Comparison of ENCODE assay signal across 9 cellular contexts in genomic region chr6:30211899-30212298, GRCh38. TPM values are rescaled to one million over a fixed set of nuclear protein-coding genes. Genes with fewer than 3 reads are reported as not detected.
DNase-seq lines count a peak whose midpoint lies in the region; ATAC-seq lines count a peak whose summit lies in the region.
"Had no signal": no experiment of that assay in that cellular context is flagged by ENCODE, and none has a peak within 500 bp of the region (broad histone marks: within the 10 kb centered on the region; RNA-seq: fewer than 3 reads in every experiment).

No MANE protein-coding gene starts in this region.

- H3K27ac Mint-ChIP-seq in T-helper 2 cell treated with Interferon-gamma antibody and Interleukin-4, amounts not matched to agents 5 μg/mL and 100 μg/mL, for 36 hours: peak overlapping the region; percentile 98
- peak overlapping the region; percentile 85 for H3K27ac Mint-ChIP-seq in activated CD8-positive, alpha-beta T cell treated with anti-CD3 and anti-CD28 coated beads, Interleukin-2, amount 10 ng/mL, durations not matched to agents 7 days and 5 days

- peaks cover 24% of the 10 kb centered on the region for H3K4me1 ChIP-seq in iPS-20b (ENCODE audit: insufficient read depth, low read length)
- H3K4me1 ChIP-seq in stomach smooth muscle (ENCODE audit: control insufficient read depth, insufficient read depth, low read length): peaks cover 30% of the 10 kb centered on the region

- DNase-seq in T-helper 2 cell treated with Interferon-gamma antibody and Interleukin-4, amounts not matched to agents 5 μg/mL and 100 μg/mL, for 36 hours (ENCODE audit: low spot score): no peak
- DNase-seq in T-helper 2 cell (no peak), H4 (ENCODE audit: low spot score) (no peak), cortex of kidney (lab: John Stamatoyannopoulos, UW) (no peak)
- no peak for DNase-seq in activated CD8-positive, alpha-beta T cell treated with anti-CD3 and anti-CD28 coated beads, Interleukin-2, amount 10 ng/mL, durations not matched to agents 7 days and 5 days
- DNase-seq: left colon had no signal

- peaks cover 25% of the 10 kb centered on the region for H3K36me3 Mint-ChIP-seq in T-helper 2 cell treated with Interferon-gamma antibody and Interleukin-4, amounts not matched to agents 5 μg/mL and 100 μg/mL, for 36 hours (ENCODE audit: low read depth)
- peaks cover 40% of the 10 kb centered on the region for H3K36me3 Mint-ChIP-seq in activated CD8-positive, alpha-beta T cell treated with anti-CD3 and anti-CD28 coated beads, Interleukin-2, amount 10 ng/mL, durations not matched to agents 7 days and 5 days (ENCODE audit: low read depth)

- no peaks in the 10 kb centered on the region for H3K9me3 Mint-ChIP-seq in T-helper 2 cell treated with Interferon-gamma antibody and Interleukin-4, amounts not matched to agents 5 μg/mL and 100 μg/mL, for 36 hours
- no peaks in the 10 kb centered on the region for H3K9me3 Mint-ChIP-seq in activated CD8-positive, alpha-beta T cell treated with anti-CD3 and anti-CD28 coated beads, Interleukin-2, amount 10 ng/mL, durations not matched to agents 7 days and 5 days (ENCODE audit: insufficient read depth)

- CTCF ChIA-PET in activated CD8-positive, alpha-beta T cell treated with anti-CD3 and anti-CD28 coated beads, Interleukin-2, amount 10 ng/mL, durations not matched to agents 7 days and 5 days (lab: Charles Lee): interaction anchor here (1.4 to 1.5 kb wide), 2 partner anchors 26 to 115 kb away, joined by 3 to 5 read pairs; partner anchors contain the start of gene TRIM39

- peak overlapping the region; percentile 97 for H3K4me3 ChIP-seq in iPS-20b (ENCODE audit: low read length)
- peak overlapping the region; percentile 61 to 98 for H3K4me3 ChIP-seq in stomach smooth muscle (ENCODE audit: low read length in 2 of 2)

- H3K4me3 Mint-ChIP-seq in T-helper 2 cell treated with Interferon-gamma antibody and Interleukin-4, amounts not matched to agents 5 μg/mL and 100 μg/mL, for 36 hours: peak overlapping the region; percentile 96
- peak overlapping the region; percentile 90 for H3K4me3 Mint-ChIP-seq in activated CD8-positive, alpha-beta T cell treated with anti-CD3 and anti-CD28 coated beads, Interleukin-2, amount 10 ng/mL, durations not matched to agents 7 days and 5 days

- 0 out of 2 replicates have a peak, but pooled peaks cover 12% of the 10 kb centered on the region for H3K36me3 ChIP-seq in iPS-20b (ENCODE audit: insufficient read depth, low read depth, low read length)
- peaks cover 0 to 2% of the 10 kb centered on the region in 2 donors for H3K36me3 ChIP-seq in stomach smooth muscle (ENCODE audit: control insufficient read depth in 2 of 2, insufficient read depth in 2 of 2, low read length in 2 of 2)

- no peaks in the 10 kb centered on the region for H3K27me3 Mint-ChIP-seq in T-helper 2 cell treated with Interferon-gamma antibody and Interleukin-4, amounts not matched to agents 5 μg/mL and 100 μg/mL, for 36 hours (ENCODE audit: low read depth)
- H3K27me3 Mint-ChIP-seq in activated CD8-positive, alpha-beta T cell treated with anti-CD3 and anti-CD28 coated beads, Interleukin-2, amount 10 ng/mL, durations not matched to agents 7 days and 5 days (ENCODE audit: low read depth): peaks cover 3% of the 10 kb centered on the region

- H3K27ac ChIP-seq in iPS-20b (ENCODE audit: low read length) (no peak overlapping the region), stomach smooth muscle (ENCODE audit: low read length) (no peak overlapping the region)

- POLR2A ChIA-PET in activated CD8-positive, alpha-beta T cell treated with anti-CD3 and anti-CD28 coated beads, Interleukin-2, amount 10 ng/mL, durations not matched to agents 7 days and 5 days (lab: Charles Lee): interaction anchor here (1.6 to 3.3 kb wide), 4 partner anchors 114 to 403 kb away, joined by 4 to 25 read pairs (median 15); partner anchors contain the start of genes POLR1H, PPP1R11 and TRIM39

- H3K4me1 Mint-ChIP-seq in T-helper 2 cell treated with Interferon-gamma antibody and Interleukin-4, amounts not matched to agents 5 μg/mL and 100 μg/mL, for 36 hours (ENCODE audit: low read depth): peaks cover 49% of the 10 kb centered on the region
- H3K4me1 Mint-ChIP-seq in activated CD8-positive, alpha-beta T cell treated with anti-CD3 and anti-CD28 coated beads, Interleukin-2, amount 10 ng/mL, durations not matched to agents 7 days and 5 days (ENCODE audit: low read depth): peaks cover 60% of the 10 kb centered on the region

- H3K9me3 ChIP-seq in iPS-20b (ENCODE audit: insufficient read depth, low read depth, low read length): no peaks in the 10 kb centered on the region
- no peaks in the 10 kb centered on the region for H3K9me3 ChIP-seq in stomach smooth muscle (ENCODE audit: control insufficient read depth in 2 of 2, low read length in 2 of 2)

- H3K9ac ChIP-seq in iPS-20b (ENCODE audit: low read depth, low read length) (peak overlapping the region; percentile 96; the same call in 1 of the 2 replicates), stomach smooth muscle (ENCODE audit: low read length in 2 of 2) (peak overlapping the region in 1 of 2 donors; percentile 96)

- ATAC-seq in activated CD8-positive, alpha-beta T cell treated with anti-CD3 and anti-CD28 coated beads, Interleukin-2, amount 10 ng/mL, durations not matched to agents 7 days and 5 days: no peak
- no peak for ATAC-seq in HG02840 (IDR thresholded peaks at IDR 0.05; ENCODE audit: low FRiP score, unreplicated experiment)
- ATAC-seq: left colon had no signal

- peaks cover 9% of the 10 kb centered on the region; the same call in 1 of the 2 replicates for H3K27me3 ChIP-seq in iPS-20b (ENCODE audit: insufficient read depth, low read length)
- H3K27me3 ChIP-seq in stomach smooth muscle (ENCODE audit: control insufficient read depth in 1 of 2, insufficient read depth in 2 of 2, low read length in 2 of 2): no peaks in the 10 kb centered on the region

RNA-seq across cellular contexts. Expression of gene TRIM26, which starts 1.3 kb away (rescaled TPM):
- total RNA-seq in activated CD8-positive, alpha-beta T cell treated with anti-CD3 and anti-CD28 coated beads, Interleukin-2, amount 10 ng/mL, durations not matched to agents 7 days and 5 days: 10 to 100 TPM; 78.0 to 86.4 TPM
- 39.6 and 50.5 TPM in 2 replicates for total RNA-seq in H4 (2014; rRNA removed; shearing (Covaris generic))

RNA-seq across cellular contexts. Expression of gene TRIM15, which starts 48.6 kb away (rescaled TPM):
- total RNA-seq in activated CD8-positive, alpha-beta T cell treated with anti-CD3 and anti-CD28 coated beads, Interleukin-2, amount 10 ng/mL, durations not matched to agents 7 days and 5 days: not detected
- total RNA-seq in H4 (2014; rRNA removed; shearing (Covaris generic)): 0.04 TPM in 1 of 2 replicates, not detected in the other

RNA-seq across cellular contexts. Expression of gene TRIM10, which starts 50.9 kb away (rescaled TPM):
- total RNA-seq in activated CD8-positive, alpha-beta T cell treated with anti-CD3 and anti-CD28 coated beads, Interleukin-2, amount 10 ng/mL, durations not matched to agents 7 days and 5 days: not detected
- total RNA-seq in H4 (2014; rRNA removed; shearing (Covaris generic)): not detected in 2 replicates
